ENCODE assay signal across 18 cellular contexts in the genomic region with DNA sequence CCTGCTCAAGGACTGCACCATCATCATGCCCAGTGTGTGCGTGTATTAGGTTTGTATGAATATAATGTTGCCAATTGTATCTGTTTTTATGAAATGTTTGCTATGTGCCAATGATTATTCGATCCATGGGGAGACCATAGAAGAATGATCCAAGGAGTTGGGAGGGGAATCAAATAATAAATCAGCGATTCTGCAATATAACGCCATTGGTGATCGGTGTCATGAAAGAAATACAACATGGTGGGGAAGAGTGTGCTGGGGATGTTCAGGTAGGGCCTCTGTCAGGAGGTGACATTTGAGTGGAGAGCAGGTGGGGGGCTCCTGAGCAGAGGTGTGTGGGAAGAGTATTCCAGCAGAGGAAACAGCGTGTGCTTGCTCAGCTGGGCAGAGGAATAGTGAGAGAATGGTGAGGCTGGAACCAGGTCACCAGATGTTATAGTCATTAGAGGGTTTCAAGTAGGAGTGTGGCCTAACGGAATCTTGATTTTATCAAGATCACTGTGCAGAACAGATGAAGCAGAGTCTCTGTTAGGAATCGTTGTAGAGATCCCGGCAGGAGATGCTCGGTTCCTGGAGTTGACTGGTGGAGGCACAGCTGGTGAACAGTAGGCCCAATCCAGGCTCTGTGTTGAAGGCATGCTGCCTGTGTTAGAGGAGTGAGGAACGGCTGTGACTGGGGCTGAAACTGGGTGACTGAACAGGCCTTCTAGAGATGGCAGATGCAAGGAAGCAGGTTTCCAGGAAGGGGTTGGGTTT. TPM values are rescaled to one million over a fixed set of nuclear protein-coding genes. Genes with fewer than 3 reads are reported as not detected.
A peak's percentile ranks its signal among the peaks of the same experiment; 100 is the strongest.
DNase-seq lines count a peak whose midpoint lies in the region; ATAC-seq and TF ChIP-seq lines count a peak whose summit lies in the region.
"Had no signal": no experiment of that assay in that cellular context is flagged by ENCODE, and none has a peak within 500 bp of the region (broad histone marks: within the 10 kb centered on the region; RNA-seq: fewer than 3 reads in every experiment).

No MANE protein-coding gene starts in this region.

- TF ChIP-seq POLR2A in spleen (IDR thresholded peaks at IDR 0.05): no peak

- H3K36me3 ChIP-seq in Loucy (ENCODE audit: insufficient read depth, low read length) (peaks cover 4% of the 10 kb centered on the region; the same call in 1 of the 2 replicates), spleen (peaks cover 0 to 4% (median under 1%) of the 10 kb centered on the region in 6 donors), osteoblast (ENCODE audit: insufficient read depth, low read length) (peaks cover 17% of the 10 kb centered on the region)

- peak overlapping the region; percentile 39 for H3K27ac Mint-ChIP-seq in endothelial cell (ENCODE audit: unreplicated experiment)
- H3K27ac Mint-ChIP-seq: activated naive CD4-positive, alpha-beta T cell treated with anti-CD3 and anti-CD28 coated beads, Interleukin-2, amount 50 U/mL, for 72 hours had no signal

- intact Hi-C loops in spleen (cut with DNase I; ENCODE audit: low total_unique reads): no loop called here

- WGBS in spleen, 5 donors: 86 to 95% (median 87%) methylated on average over 11 of the region's 11 CpGs

- DNase-seq in DMS53 (lab: John Stamatoyannopoulos, UW) (peak; percentile 25), DMS53 treated with DMSO at 0.1 percent for 48 hours (lab: John Stamatoyannopoulos, UW; ENCODE audit: unreplicated experiment) (no peak), endothelial cell (ENCODE audit: low spot score) (no peak), spleen (peak; percentile 4), osteoblast (ENCODE audit: insufficient read length, low spot score, missing footprints) (no peak), NOMO-1 (lab: John Stamatoyannopoulos, UW; ENCODE audit: unreplicated experiment in 2 of 2) (no peak)
- DNase-seq: 8988T; activated CD4-positive, alpha-beta T cell treated with anti-CD3 and anti-CD28 coated beads for 48 hours; activated T-cell treated with anti-CD3 and anti-CD28 coated beads for 4 hours; effector CD4-positive, alpha-beta T cell; kidney; NCI-H1694 treated with DMSO at 0.1 percent for 48 hours; occipital lobe; tibial artery had no signal

- H2AFZ ChIP-seq in Loucy (ENCODE audit: low read length) (no peak overlapping the region), osteoblast (ENCODE audit: low read length) (no peak overlapping the region)

- peaks cover 39% of the 10 kb centered on the region for H3K36me3 Mint-ChIP-seq in endothelial cell (ENCODE audit: low read depth, unreplicated experiment)

- H3K4me3 ChIP-seq in Loucy (ENCODE audit: low read length, poor library complexity, severe bottlenecking) (peak overlapping the region; percentile 80), spleen (no peak overlapping the region), osteoblast (ENCODE audit: insufficient read depth, low read length) (no peak overlapping the region)
- H3K4me3 ChIP-seq: tibial artery had no signal

- H3K4me1 Mint-ChIP-seq in endothelial cell (ENCODE audit: unreplicated experiment): peaks cover 54% of the 10 kb centered on the region

- H3K27me3 ChIP-seq in Loucy (ENCODE audit: insufficient read depth, low read length, poor library complexity, severe bottlenecking): no peaks in the 10 kb centered on the region
- peaks cover 0 to 7% (median 0%) of the 10 kb centered on the region in 7 donors for H3K27me3 ChIP-seq in spleen (replicated peaks in 1 of 7)
- no peaks in the 10 kb centered on the region for H3K27me3 ChIP-seq in osteoblast (ENCODE audit: insufficient read depth, low read length)
- H3K27me3 ChIP-seq: tibial artery had no signal

- H3K27ac ChIP-seq in spleen (no peak overlapping the region), osteoblast (ENCODE audit: low read depth, low read length) (no peak overlapping the region)
- H3K27ac ChIP-seq: C4-2B had no signal

- peak overlapping the region; percentile 5 for H3K9ac ChIP-seq in Loucy (ENCODE audit: low read depth, low read length, poor library complexity, severe bottlenecking)

- no peak for TF ChIP-seq CTCF in Loucy (conservative IDR thresholded peaks at IDR 0.05; ENCODE audit: low read length)
- no peak for TF ChIP-seq CTCF in endothelial cell (IDR thresholded peaks at IDR 0.05; ENCODE audit: unreplicated experiment)
- no peak for TF ChIP-seq CTCF in spleen (IDR thresholded peaks at IDR 0.05 in 8 of 11, conservative IDR thresholded peaks at IDR 0.05 in 3 of 11)
- no peak for TF ChIP-seq CTCF in osteoblast (IDR thresholded peaks at IDR 0.05; ENCODE audit: extremely low read depth, low read depth, low read length)

- H3K9me3 Mint-ChIP-seq in endothelial cell (ENCODE audit: unreplicated experiment): no peaks in the 10 kb centered on the region
- H3K9me3 Mint-ChIP-seq: activated naive CD4-positive, alpha-beta T cell treated with anti-CD3 and anti-CD28 coated beads, Interleukin-2, amount 50 U/mL, for 72 hours had no signal

- H3K27me3 Mint-ChIP-seq in endothelial cell (ENCODE audit: unreplicated experiment): peaks cover 30% of the 10 kb centered on the region

- H3K4me2 ChIP-seq in Loucy (ENCODE audit: low read depth, low read length, poor library complexity, severe bottlenecking) (peak overlapping the region; percentile 79), osteoblast (ENCODE audit: insufficient read depth, low read length) (no peak overlapping the region)

- H3F3A ChIP-seq in Loucy (ENCODE audit: low read depth): no peaks in the 10 kb centered on the region

- no peaks in the 10 kb centered on the region for H3K9me2 ChIP-seq in Loucy (replicated peaks; ENCODE audit: low read depth, low read length)

- peak overlapping the region; percentile 61 for H3K4me3 Mint-ChIP-seq in endothelial cell (ENCODE audit: unreplicated experiment)

- no peak for ATAC-seq in GM21360 (IDR thresholded peaks at IDR 0.05; ENCODE audit: unreplicated experiment)
- ATAC-seq: activated naive CD4-positive, alpha-beta T cell treated with anti-CD3 and anti-CD28 coated beads, Interleukin-2, amount 50 U/mL, for 72 hours had no signal

- H3K79me2 ChIP-seq in Loucy (ENCODE audit: insufficient read depth, low read length) (peaks cover 75% of the 10 kb centered on the region), osteoblast (ENCODE audit: insufficient read depth, low read length) (peaks cover 70% of the 10 kb centered on the region)

- no peaks in the 10 kb centered on the region for H3K9me3 ChIP-seq in Loucy (ENCODE audit: insufficient read depth, low read depth, low read length)
- no peaks in the 10 kb centered on the region for H3K9me3 ChIP-seq in spleen
- H3K9me3 ChIP-seq in osteoblast (ENCODE audit: low read depth, low read length): no peaks in the 10 kb centered on the region
- H3K9me3 ChIP-seq: tibial artery had no signal

- H3K4me1 ChIP-seq in Loucy (ENCODE audit: insufficient read depth, low read length, poor library complexity, severe bottlenecking) (peaks cover 50% of the 10 kb centered on the region), spleen (peaks cover 10 to 55% (median 30%) of the 10 kb centered on the region in 6 donors), osteoblast (ENCODE audit: insufficient read depth, low read length) (peaks cover 37% of the 10 kb centered on the region)

- H4K20me1 ChIP-seq in Loucy (ENCODE audit: insufficient read depth, low read length, poor library complexity, severe bottlenecking): peaks cover 20% of the 10 kb centered on the region
- H4K20me1 ChIP-seq in osteoblast (ENCODE audit: insufficient read depth, low read length): peaks cover 40% of the 10 kb centered on the region

RNA-seq across cellular contexts. Expression of a gene that starts 2.9 kb away (rescaled TPM):
- total RNA-seq in endothelial cell (ENCODE audit: unreplicated experiment): 76.5 TPM
- total RNA-seq in spleen: 10 to 100 TPM; 22.0 to 45.4 (median 32.9) TPM
- 10 to 100 TPM in 1 of 3 donors, 1 to 10 TPM in 2; 5.7 to 13.3 (median 7.0) TPM for polyA plus RNA-seq in spleen
- 27.7 and 29.3 TPM in 2 replicates for total RNA-seq in osteoblast

Comparison
In these comparisons a context has a peak if more than half of its experiments do, and no peak if none do; other contexts are left out.
1. DNase-seq: peak in DMS53 (single experiment) and spleen (single experiment); none in DMS53 treated with DMSO at 0.1 percent for 48 hours (single experiment), endothelial cell (single experiment), osteoblast (single experiment) and NOMO-1 (0 of 2).